11 cellular contexts compared by ENCODE assay signal in genomic region chr13:112984954-112985802, GRCh38. TPM values are rescaled to one million over a fixed set of nuclear protein-coding genes. Genes with fewer than 3 reads are reported as not detected.
DNase-seq lines count a peak whose midpoint lies in the region; ATAC-seq and TF ChIP-seq lines count a peak whose summit lies in the region.
"Had no signal": no experiment of that assay in that cellular context is flagged by ENCODE, and none has a peak within 500 bp of the region (broad histone marks: within the 10 kb centered on the region; RNA-seq: fewer than 3 reads in every experiment).

No MANE protein-coding gene starts in this region.

- H3K27ac ChIP-seq in IMR-90 (ENCODE audit: insufficient read depth, low read length) = no peak overlapping the region
- peak overlapping the region; percentile 41 for H3K27ac ChIP-seq in cingulate gyrus (ENCODE audit: low read depth, low read length)
- H3K27ac ChIP-seq: PC-9 had no signal

- in situ Hi-C loops in IMR-90 (cut with MboI; ENCODE audit: low sequenced_read_pairs) = no loop called here

- no peak overlapping the region for H4K8ac ChIP-seq in IMR-90 (ENCODE audit: low read depth in 2 of 2, low read length in 2 of 2)

- no peak overlapping the region for H4K5ac ChIP-seq in IMR-90 (ENCODE audit: low read depth, low read length)

- no peaks in the 10 kb centered on the region for H3K9me1 ChIP-seq in IMR-90 (ENCODE audit: insufficient read depth, low read length)

- H2BK20ac ChIP-seq in IMR-90 (ENCODE audit: low read depth, low read length) = no peak overlapping the region

- H3K9me3 Mint-ChIP-seq in Calu3 (ENCODE audit: low read depth, unreplicated experiment) (no peaks in the 10 kb centered on the region), neural crest cell (no peaks in the 10 kb centered on the region)

- no peak overlapping the region for H2AK5ac ChIP-seq in IMR-90 (ENCODE audit: low read depth, low read length)

- no peak overlapping the region for H3K18ac ChIP-seq in IMR-90 (ENCODE audit: low read depth, low read length)

- H3K4me1 ChIP-seq in IMR-90 (ENCODE audit: control insufficient read depth, insufficient read depth, low read length) = no peaks in the 10 kb centered on the region

- H4K20me1 ChIP-seq in IMR-90 (ENCODE audit: insufficient read depth, low read length) = no peaks in the 10 kb centered on the region

- no peaks in the 10 kb centered on the region for H3K79me1 ChIP-seq in IMR-90 (ENCODE audit: low read depth in 1 of 2, low read length in 2 of 2)

- H3K36me3 Mint-ChIP-seq in Calu3 (ENCODE audit: insufficient read depth, unreplicated experiment) (no peaks in the 10 kb centered on the region), neural crest cell (ENCODE audit: low read depth) (peaks cover 11% of the 10 kb centered on the region)
- H3K36me3 Mint-ChIP-seq: activated naive CD4-positive, alpha-beta T cell treated with anti-CD3 and anti-CD28 coated beads, Interleukin-2, amount 10 ng/mL, durations not matched to agents 7 days and 5 days had no signal

- H2AK9ac ChIP-seq in IMR-90 (replicated peaks; ENCODE audit: low read depth, low read length, poor library complexity) = peak overlapping the region; percentile 55

- POLR2A ChIA-PET in IMR-90 (lab: Charles Lee; ENCODE audit: unreplicated experiment) = no interaction called here

- TF ChIP-seq RAD21 in IMR-90 (IDR thresholded peaks at IDR 0.05; ENCODE audit: low read length) = no peak

- no peak overlapping the region for H2BK15ac ChIP-seq in IMR-90 (ENCODE audit: low read depth, low read length)

- dilution Hi-C loops in IMR-90 (cut with HindIII; ENCODE audit: low sequenced_read_pairs, unreplicated experiment) = no loop called here

- TF ChIP-seq CTCF in Calu3 (IDR thresholded peaks at IDR 0.05; ENCODE audit: unreplicated experiment) = no peak
- TF ChIP-seq CTCF in IMR-90 (conservative IDR thresholded peaks at IDR 0.05; ENCODE audit: low read depth, low read length) = no peak
- TF ChIP-seq CTCF in neural crest cell (conservative IDR thresholded peaks at IDR 0.05) = no peak

- peak overlapping the region; percentile 39 for H3K4me3 Mint-ChIP-seq in Calu3 (ENCODE audit: low read depth, unreplicated experiment)
- no peak overlapping the region for H3K4me3 Mint-ChIP-seq in neural crest cell
- H3K4me3 Mint-ChIP-seq: activated CD8-positive, alpha-beta T cell treated with anti-CD3 and anti-CD28 coated beads, Interleukin-2, amount 10 ng/mL, durations not matched to agents 7 days and 5 days; activated naive CD4-positive, alpha-beta T cell treated with anti-CD3 and anti-CD28 coated beads, Interleukin-2, amount 10 ng/mL, durations not matched to agents 7 days and 5 days had no signal

- H3K4ac ChIP-seq in IMR-90 (ENCODE audit: low read depth, low read length) = no peak overlapping the region

- peaks cover 64% of the 10 kb centered on the region for H3K27me3 ChIP-seq in IMR-90 (ENCODE audit: control insufficient read depth, insufficient read depth, low read length)

- H4K91ac ChIP-seq in IMR-90 (ENCODE audit: insufficient read depth, low read depth, low read length) = no peak overlapping the region

- no peak overlapping the region for H2BK5ac ChIP-seq in IMR-90 (ENCODE audit: low read depth, low read length, poor library complexity, severe bottlenecking)

- H3K27ac Mint-ChIP-seq in Calu3 (ENCODE audit: unreplicated experiment) (no peak overlapping the region), neural crest cell (ENCODE audit: unreplicated experiment) (peak overlapping the region; percentile 35)
- H3K27ac Mint-ChIP-seq: activated CD8-positive, alpha-beta T cell treated with anti-CD3 and anti-CD28 coated beads, Interleukin-2, amount 10 ng/mL, durations not matched to agents 7 days and 5 days; activated naive CD4-positive, alpha-beta T cell treated with anti-CD3 and anti-CD28 coated beads, Interleukin-2, amount 10 ng/mL, durations not matched to agents 7 days and 5 days had no signal

- no peak overlapping the region for H3K4me3 ChIP-seq in IMR-90 (ENCODE audit: insufficient read depth, low read depth, low read length)
- H3K4me3 ChIP-seq: PC-9 had no signal

- intact Hi-C loops in Calu3 (cut with micrococcal nuclease; ENCODE audit: unreplicated experiment) (no loop called here), IMR-90 (cut with micrococcal nuclease) (no loop called here)

- DNase-seq in Calu3 (peak; percentile 2), IMR-90 (no peak), neural crest cell (ENCODE audit: low read depth, low spot score) (no peak)
- DNase-seq: activated CD8-positive, alpha-beta T cell treated with anti-CD3 and anti-CD28 coated beads, Interleukin-2, amount 10 ng/mL, durations not matched to agents 7 days and 5 days; activated naive CD4-positive, alpha-beta T cell treated with anti-CD3 and anti-CD28 coated beads, Interleukin-2, amount 10 ng/mL, durations not matched to agents 7 days and 5 days; NCI-H1930; PC-9 had no signal

- no peak overlapping the region for H3K56ac ChIP-seq in IMR-90 (ENCODE audit: extremely low read depth, insufficient read depth, low read length)

- TF ChIP-seq POLR2A in IMR-90 (IDR thresholded peaks at IDR 0.05; ENCODE audit: low read depth, low read length) = no peak
- TF ChIP-seq POLR2A in GM18505 (IDR thresholded peaks at IDR 0.05; ENCODE audit: borderline replicate concordance, extremely low read depth, insufficient read depth, insufficient read length) = no peak

- H3K27me3 Mint-ChIP-seq in Calu3 (ENCODE audit: unreplicated experiment) = no peaks in the 10 kb centered on the region
- no peaks in the 10 kb centered on the region for H3K27me3 Mint-ChIP-seq in neural crest cell (ENCODE audit: low read depth)

- no peaks in the 10 kb centered on the region for H3K36me3 ChIP-seq in IMR-90 (ENCODE audit: control insufficient read depth, insufficient read depth, low read length)

- H3K9ac ChIP-seq in IMR-90 (ENCODE audit: low read depth, low read length) = no peak overlapping the region

- ATAC-seq in IMR-90 (ENCODE audit: low read depth) = no peak
- no peak for ATAC-seq in GM18505 (IDR thresholded peaks at IDR 0.05; ENCODE audit: unreplicated experiment)
- no peak for ATAC-seq in HG03457 (IDR thresholded peaks at IDR 0.05; ENCODE audit: unreplicated experiment)
- no peak for ATAC-seq in HG03175 (IDR thresholded peaks at IDR 0.05; ENCODE audit: unreplicated experiment)
- ATAC-seq: activated CD8-positive, alpha-beta T cell treated with anti-CD3 and anti-CD28 coated beads, Interleukin-2, amount 10 ng/mL, durations not matched to agents 7 days and 5 days had no signal

- H2AFZ ChIP-seq in IMR-90 (replicated peaks; ENCODE audit: low read length, poor library complexity) = no peak overlapping the region
- H2AFZ ChIP-seq: PC-9 had no signal

- BruUV-seq in Calu3 (replicated peaks; lab: Mats Ljungman, UMichigan) = no TSS peak
- BruUV-seq in IMR-90 (replicated peaks; lab: Mats Ljungman, UMichigan) = no TSS peak

- no peak overlapping the region for H3K23ac ChIP-seq in IMR-90 (ENCODE audit: low read depth, low read length)

- CTCF ChIA-PET in Calu3 (lab: Charles Lee) = interaction anchor here (1.7 kb wide), 1 partner anchor 8 kb away, joined by 4 read pairs; no protein-coding TSS in a partner anchor
- CTCF ChIA-PET in IMR-90 (lab: Yijun Ruan, JAX) = no interaction called here

- H3K9me3 ChIP-seq in IMR-90 (ENCODE audit: control insufficient read depth, insufficient read depth, low read length) = no peaks in the 10 kb centered on the region; the same call in 1 of the 2 replicates

- no peak overlapping the region for H3K4me2 ChIP-seq in IMR-90 (ENCODE audit: low read depth, low read length)
- H3K4me2 ChIP-seq: PC-9 had no signal

- no peak overlapping the region for H2BK120ac ChIP-seq in IMR-90 (ENCODE audit: low read depth, low read length)

- WGBS in IMR-90 (ENCODE audit: extremely low coverage in 2 of 2, insufficient read length in 1 of 2), 2 experiments = 79% methylated on average over 13 of the region's 30 CpGs; no CpG with 5 or more reads in 1 of the 2 experiments

- H3K4me1 Mint-ChIP-seq in Calu3 (ENCODE audit: low read depth, unreplicated experiment) = no peaks in the 10 kb centered on the region
- H3K4me1 Mint-ChIP-seq in neural crest cell = peaks cover 19% of the 10 kb centered on the region
- H3K4me1 Mint-ChIP-seq: activated naive CD4-positive, alpha-beta T cell treated with anti-CD3 and anti-CD28 coated beads, Interleukin-2, amount 10 ng/mL, durations not matched to agents 7 days and 5 days had no signal

- H3K14ac ChIP-seq in IMR-90 (replicated peaks; ENCODE audit: low read depth, low read length) = no peak overlapping the region

TF ChIP-seq in IMR-90, 13 proteins besides CTCF, POLR2A, EP300 and RAD21:
- TF ChIP-seq CEBPB (IDR thresholded peaks at IDR 0.05; ENCODE audit: low read depth, low read length) (no peak), USF2 (IDR thresholded peaks at IDR 0.05; ENCODE audit: low read depth, low read length) (no peak), BHLHE40 (IDR thresholded peaks at IDR 0.05; ENCODE audit: low read depth, low read length) (no peak), MAFK (IDR thresholded peaks at IDR 0.05; ENCODE audit: low read depth, low read length) (no peak)

RNA-seq across cellular contexts. Expression of gene MCF2L, which starts 16.2 kb away (rescaled TPM):
- total RNA-seq in Calu3 (2022) = 12.9 and 14.2 TPM in 2 replicates
- total RNA-seq in IMR-90 (2012; rRNA removed) = 0.18 TPM in 1 of 2 replicates, not detected in the other
- polyA plus RNA-seq in IMR-90 (2012; rRNA removed) = not detected in 2 replicates
- polyA plus RNA-seq in IMR-90 (2012; cell fraction: cytosol; rRNA removed) = 0.02 and 0.09 TPM in 2 replicates
- 0.09 and 0.11 TPM in 2 replicates for polyA plus RNA-seq in IMR-90 (2012; cell fraction: nucleus; rRNA removed; ENCODE audit: low replicate concordance)
- total RNA-seq in neural crest cell = 59.9 and 62.5 TPM in 2 replicates

Comparison
In these comparisons a context has a peak if more than half of its experiments do, and no peak if none do; other contexts are left out.
1. RNA of gene MCF2L, which starts 16.2 kb away (total RNA-seq): 59.9 to 62.5 TPM in neural crest cell and 12.9 to 14.2 TPM in Calu3; 0.18 TPM in IMR-90; every median in the first group is over 10 times any median in the second.